8 cellular contexts compared by ENCODE assay signal in the genomic region with DNA sequence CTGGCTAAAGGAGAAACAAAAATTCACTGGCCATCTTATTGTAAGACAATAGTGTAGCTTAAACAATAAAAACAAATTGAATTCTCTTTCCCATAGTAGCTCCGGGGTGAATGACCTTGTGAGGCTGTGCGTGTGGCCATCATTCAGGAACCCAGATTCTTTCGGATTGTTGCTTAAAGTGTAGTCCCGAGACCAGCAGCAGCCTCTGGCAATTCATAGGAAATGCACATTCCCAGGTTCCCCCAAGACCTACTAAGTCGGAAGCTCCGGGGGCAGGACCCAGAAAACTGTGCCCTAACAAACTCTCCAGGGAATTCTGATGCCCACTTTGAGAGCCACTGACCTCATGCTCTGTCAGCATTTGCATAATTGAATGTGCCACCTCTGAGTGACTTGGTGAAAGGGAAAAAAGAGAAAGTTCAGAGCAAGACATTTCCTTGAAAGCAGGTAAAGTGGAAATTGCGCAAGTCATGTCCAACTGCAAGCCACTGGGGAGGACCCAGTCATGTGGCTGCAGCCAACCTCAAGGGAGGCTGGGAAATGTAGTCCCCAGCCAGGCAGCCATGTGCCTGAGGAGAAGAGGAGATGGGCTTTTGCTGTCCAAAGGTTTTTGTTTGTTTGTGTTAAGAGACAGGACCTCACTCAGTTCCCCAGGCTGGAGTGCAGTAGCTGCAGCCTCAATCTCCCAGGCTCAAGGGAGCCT. TPM values are rescaled to one million over a fixed set of nuclear protein-coding genes. Genes with fewer than 3 reads are reported as not detected.
DNase-seq lines count a peak whose midpoint lies in the region; ATAC-seq and TF ChIP-seq lines count a peak whose summit lies in the region.

No MANE protein-coding gene starts in this region.

- no peak for TF ChIP-seq POLR2A in testis (IDR thresholded peaks at IDR 0.05)

- H3K9me3 ChIP-seq in Karpas-422 (ENCODE audit: low read length) (peaks cover 4% of the 10 kb centered on the region; the same call in 1 of the 2 replicates), testis (no peaks in the 10 kb centered on the region)

- H3K4me2 ChIP-seq in Karpas-422 (ENCODE audit: low read depth, low read length, poor library complexity, severe bottlenecking) = no peak overlapping the region

- no peaks in the 10 kb centered on the region for H3K79me2 ChIP-seq in Karpas-422 (ENCODE audit: low read length)

- 58 to 72% methylated on average over 7 of the region's 7 CpGs for WGBS in testis, 2 donors

- H3K4me1 ChIP-seq in Karpas-422 (ENCODE audit: low read length) (no peaks in the 10 kb centered on the region), testis (no peaks in the 10 kb centered on the region)

- TF ChIP-seq CTCF in testis (IDR thresholded peaks at IDR 0.05) = no peak

- ATAC-seq in GM19351 (IDR thresholded peaks at IDR 0.05; ENCODE audit: unreplicated experiment) (no peak), HG03135 (IDR thresholded peaks at IDR 0.05; ENCODE audit: unreplicated experiment) (no peak)

- no peaks in the 10 kb centered on the region for H4K20me1 ChIP-seq in Karpas-422 (ENCODE audit: insufficient read depth, low read depth, low read length)

- H3K27ac ChIP-seq in Karpas-422 (ENCODE audit: low read length) (no peak overlapping the region), testis (no peak overlapping the region)

- H2AFZ ChIP-seq in Karpas-422 (ENCODE audit: low read length) = no peak overlapping the region

- H3K4me3 ChIP-seq in Karpas-422 (ENCODE audit: low read length) (no peak overlapping the region), testis (no peak overlapping the region)

- DNase-seq in DMS53 (lab: John Stamatoyannopoulos, UW) (peak; percentile 80), Karpas-422 (peak; percentile 77), astrocyte of the hippocampus (ENCODE audit: low read depth, low spot score) (peak; percentile 38), kidney tubule cell (ENCODE audit: low spot score) (peak; percentile 69), testis (peak; percentile 56)
- DNase-seq in stimulated activated naive CD4-positive, alpha-beta T cell treated with Interleukin-2 at 50 U/mL for 16 hours (lab: John Stamatoyannopoulos, UW) = no peak

- H3K27me3 ChIP-seq in Karpas-422 (ENCODE audit: low read length) = no peaks in the 10 kb centered on the region
- no peaks in the 10 kb centered on the region for H3K27me3 ChIP-seq in testis

- H3K36me3 ChIP-seq in Karpas-422 (ENCODE audit: insufficient read depth, low read length) (no peaks in the 10 kb centered on the region), testis (ENCODE audit: low read depth, missing control alignments) (no peaks in the 10 kb centered on the region)

- H3K9me2 ChIP-seq in Karpas-422 (replicated peaks; ENCODE audit: insufficient read depth, low read length) = no peaks in the 10 kb centered on the region

- H3K9ac ChIP-seq in Karpas-422 (ENCODE audit: low read length) = no peak overlapping the region

- intact Hi-C loops in testis (cut with DNase I; ENCODE audit: low total_unique reads) = no loop called here

RNA-seq across cellular contexts. Expression of gene PNMA8B, which starts 50.7 kb away (rescaled TPM):
- total RNA-seq in Karpas-422 (2014; rRNA removed; shearing (Covaris generic); ENCODE audit: low replicate concordance) = not detected in 2 replicates
- total RNA-seq in testis = 1 to 10 TPM; 3.1 TPM
- polyA plus RNA-seq in testis (ENCODE audit: insufficient read depth, low read depth, low replicate concordance) = 1.6 TPM

RNA-seq across cellular contexts. Expression of gene CALM3, which starts 54.8 kb away (rescaled TPM):
- total RNA-seq in Karpas-422 (2014; rRNA removed; shearing (Covaris generic); ENCODE audit: low replicate concordance) = 103 and 122 TPM in 2 replicates
- total RNA-seq in testis = 100 to 1,000 TPM; 357 to 380 TPM
- 889 TPM for polyA plus RNA-seq in testis (ENCODE audit: insufficient read depth, low read depth, low replicate concordance)
